ENCODE assay signal across 8 cellular contexts in genomic region chr1:869499-870244, GRCh38. TPM values are rescaled to one million over a fixed set of nuclear protein-coding genes. Genes with fewer than 3 reads are reported as not detected.
DNase-seq lines count a peak whose midpoint lies in the region; ATAC-seq and TF ChIP-seq lines count a peak whose summit lies in the region.

No MANE protein-coding gene starts in this region.

- no peaks in the 10 kb centered on the region for H3K4me1 ChIP-seq in right lobe of liver

- TF ChIP-seq POLR2A in right lobe of liver (IDR thresholded peaks at IDR 0.05), result no peak

- ATAC-seq in central memory CD8-positive, alpha-beta T cell (replicated peaks; ENCODE audit: extremely low read depth, poor library complexity, severe bottlenecking), result peak; percentile 95
- peak; percentile 90 to 94 (median 90) for ATAC-seq in right lobe of liver
- no peak for ATAC-seq in GM21619 (IDR thresholded peaks at IDR 0.05; ENCODE audit: unreplicated experiment)

- intact Hi-C loops in right lobe of liver (cut with DNase I), result no loop called here

- H3K36me3 Mint-ChIP-seq in central memory CD8-positive, alpha-beta T cell (ENCODE audit: insufficient read depth), result no peaks in the 10 kb centered on the region

- DNase-seq in NCI-H2029 (lab: John Stamatoyannopoulos, UW) (peak; percentile 34), NCI-H2029 treated with DMSO at 0.1 percent for 48 hours (lab: John Stamatoyannopoulos, UW) (no peak), NCI-H2227 (lab: John Stamatoyannopoulos, UW; ENCODE audit: unreplicated experiment) (peak; percentile 75), right lobe of liver (peak; percentile 74 to 78 (median 77))
- peak; percentile 86 to 87 for DNase-seq in activated CD4-positive, alpha-beta T cell treated with anti-CD3 and anti-CD28 coated beads for 4 hours
- peak; percentile 75 for DNase-seq in central memory CD8-positive, alpha-beta T cell (ENCODE audit: low spot score in 2 of 2)
- DNase-seq in stimulated activated CD4-positive, alpha-beta T cell treated with anti-CD3 and anti-CD28 coated beads, TNF-alpha, amount 100 ng/mL, for 24 hours (ENCODE audit: low read depth in 3 of 3), result peak; percentile 60 to 79 (median 68)

- H3K9me3 Mint-ChIP-seq in central memory CD8-positive, alpha-beta T cell, result no peaks in the 10 kb centered on the region

- 26% methylated on average over 8 of the region's 55 CpGs for WGBS in right lobe of liver (ENCODE audit: insufficient coverage, low coverage, low lambda C conversion rate, missing lambda C conversion rate)

- TF ChIP-seq CTCF in right lobe of liver (IDR thresholded peaks at IDR 0.05), result peak; percentile 68 to 85 (median 76)

- no peak overlapping the region for H3K4me3 Mint-ChIP-seq in central memory CD8-positive, alpha-beta T cell

- no peaks in the 10 kb centered on the region for H3K9me3 ChIP-seq in right lobe of liver

- no peak overlapping the region for H3K27ac ChIP-seq in right lobe of liver

- H3K27me3 ChIP-seq in right lobe of liver, result no peaks in the 10 kb centered on the region

- no peaks in the 10 kb centered on the region for H3K36me3 ChIP-seq in right lobe of liver

- H3K27ac Mint-ChIP-seq in central memory CD8-positive, alpha-beta T cell (ENCODE audit: low read depth), result no peak overlapping the region

- no peak overlapping the region for H3K4me3 ChIP-seq in right lobe of liver

- H3K4me1 Mint-ChIP-seq in central memory CD8-positive, alpha-beta T cell, result no peaks in the 10 kb centered on the region

- peaks cover 42% of the 10 kb centered on the region for H3K27me3 Mint-ChIP-seq in central memory CD8-positive, alpha-beta T cell

RNA-seq across cellular contexts. Expression of gene SAMD11, which starts 54.1 kb away (rescaled TPM):
- 1 to 10 TPM; 2.1 to 4.3 (median 3.7) TPM for total RNA-seq in right lobe of liver
